In genomic region chr6:75213732-75214131, GRCh38 we compare ENCODE assay signal across 15 cellular contexts. TPM values are rescaled to one million over a fixed set of nuclear protein-coding genes. Genes with fewer than 3 reads are reported as not detected.
DNase-seq lines count a peak whose midpoint lies in the region; ATAC-seq and TF ChIP-seq lines count a peak whose summit lies in the region.
"Had no signal": no experiment of that assay in that cellular context is flagged by ENCODE, and none has a peak within 500 bp of the region (broad histone marks: within the 10 kb centered on the region; RNA-seq: fewer than 3 reads in every experiment).

No MANE protein-coding gene starts in this region.

- ATAC-seq in GM18858 (IDR thresholded peaks at IDR 0.05; ENCODE audit: unreplicated experiment) (peak; percentile 35), HG02981 (IDR thresholded peaks at IDR 0.05; ENCODE audit: unreplicated experiment) (peak; percentile 40)
- ATAC-seq: Right ventricle myocardium inferior had no signal

- H3K27me3 Mint-ChIP-seq in activated CD4-positive, alpha-beta memory T cell treated with anti-CD3 and anti-CD28 coated beads, Interleukin-2, amount 10 ng/mL, durations not matched to agents 7 days and 5 days: peaks cover 23% of the 10 kb centered on the region

- H3K4me3 Mint-ChIP-seq in activated CD4-positive, alpha-beta memory T cell treated with anti-CD3 and anti-CD28 coated beads, Interleukin-2, amount 10 ng/mL, durations not matched to agents 7 days and 5 days: no peak overlapping the region
- H3K4me3 Mint-ChIP-seq: dendritic cell treated with granulocyte-macrophage colony-stimulating factor and Interleukin-4, amounts not matched to agents 40 ng/mL and 50 ng/mL, for 4 days; stimulated activated naive CD8-positive, alpha-beta T cell treated with anti-CD3 and anti-CD28 coated beads, Interleukin-15, Interleukin-2, amounts not matched to agents 100 ng/mL and 50 ng/mL, for 24 hours had no signal

- peaks cover 5% of the 10 kb centered on the region for H3K27me3 ChIP-seq in DOHH2 (ENCODE audit: control insufficient read depth, low read length)

- H3K27ac Mint-ChIP-seq in activated CD4-positive, alpha-beta memory T cell treated with anti-CD3 and anti-CD28 coated beads, Interleukin-2, amount 10 ng/mL, durations not matched to agents 7 days and 5 days: no peak overlapping the region
- H3K27ac Mint-ChIP-seq: dendritic cell treated with granulocyte-macrophage colony-stimulating factor and Interleukin-4, amounts not matched to agents 40 ng/mL and 50 ng/mL, for 4 days; stimulated activated naive CD8-positive, alpha-beta T cell treated with anti-CD3 and anti-CD28 coated beads, Interleukin-15, Interleukin-2, amounts not matched to agents 100 ng/mL and 50 ng/mL, for 24 hours had no signal

- H3K4me2 ChIP-seq in DOHH2 (ENCODE audit: low read length): no peak overlapping the region
- H3K4me2 ChIP-seq: BLaER1 had no signal

- no peaks in the 10 kb centered on the region for H4K20me1 ChIP-seq in DOHH2 (ENCODE audit: control insufficient read depth, insufficient read depth, low read depth, low read length)
- H4K20me1 ChIP-seq: BLaER1 had no signal

- no peak for DNase-seq in astrocyte of the spinal cord (ENCODE audit: low read depth, low spot score)
- no peak for DNase-seq in NCI-H1436 (lab: John Stamatoyannopoulos, UW)
- DNase-seq in activated CD4-positive, alpha-beta memory T cell treated with anti-CD3 and anti-CD28 coated beads, Interleukin-2, amount 10 ng/mL, durations not matched to agents 7 days and 5 days: no peak
- no peak for DNase-seq in hippocampal formation (lab: John Stamatoyannopoulos, UW)
- DNase-seq in NCI-H524 (lab: John Stamatoyannopoulos, UW): no peak
- DNase-seq: NCI-H1417 treated with DMSO at 0.1 percent for 48 hours; NCI-H524 treated with DMSO at 0.1 percent for 48 hours; stimulated activated CD4-positive, alpha-beta T cell treated with anti-CD3 and anti-CD28 coated beads, Interleukin-4, amount 100 ng/mL, for 1 hour had no signal

- POLR2A ChIA-PET in activated CD4-positive, alpha-beta memory T cell treated with anti-CD3 and anti-CD28 coated beads, Interleukin-2, amount 10 ng/mL, durations not matched to agents 7 days and 5 days (lab: Charles Lee): no interaction called here

- H3K4me1 Mint-ChIP-seq in activated CD4-positive, alpha-beta memory T cell treated with anti-CD3 and anti-CD28 coated beads, Interleukin-2, amount 10 ng/mL, durations not matched to agents 7 days and 5 days: peaks cover 5% of the 10 kb centered on the region

- no peaks in the 10 kb centered on the region for H3K9me3 ChIP-seq in DOHH2 (ENCODE audit: control insufficient read depth, insufficient read depth, low read length)
- H3K9me3 ChIP-seq: BLaER1 had no signal

- H3K36me3 ChIP-seq in DOHH2 (ENCODE audit: control insufficient read depth, low read length): no peaks in the 10 kb centered on the region
- H3K36me3 ChIP-seq: BLaER1 had no signal

- no peaks in the 10 kb centered on the region for H3K9me2 ChIP-seq in DOHH2 (replicated peaks; ENCODE audit: control insufficient read depth, low read length)

- no peak overlapping the region for H3K4me3 ChIP-seq in DOHH2 (ENCODE audit: low read length)
- H3K4me3 ChIP-seq in astrocyte of the spinal cord (ENCODE audit: low read depth, low read length): no peak overlapping the region
- H3K4me3 ChIP-seq: BLaER1 had no signal

- H3K36me3 Mint-ChIP-seq in activated CD4-positive, alpha-beta memory T cell treated with anti-CD3 and anti-CD28 coated beads, Interleukin-2, amount 10 ng/mL, durations not matched to agents 7 days and 5 days (ENCODE audit: low read depth): no peaks in the 10 kb centered on the region

- TF ChIP-seq CTCF in DOHH2 (IDR thresholded peaks at IDR 0.05; ENCODE audit: low read depth, low read length, poor library complexity, severe bottlenecking) (peak; percentile 14), astrocyte of the spinal cord (IDR thresholded peaks at IDR 0.05; ENCODE audit: low read depth, low read length) (peak; percentile 3)

- in situ Hi-C loops in astrocyte of the spinal cord (cut with HindIII; ENCODE audit: low sequenced_read_pairs): no loop called here

- H3F3A ChIP-seq in DOHH2 (ENCODE audit: control insufficient read depth, insufficient read depth): no peaks in the 10 kb centered on the region

- H3K9me3 Mint-ChIP-seq in activated CD4-positive, alpha-beta memory T cell treated with anti-CD3 and anti-CD28 coated beads, Interleukin-2, amount 10 ng/mL, durations not matched to agents 7 days and 5 days: no peaks in the 10 kb centered on the region
- H3K9me3 Mint-ChIP-seq: dendritic cell treated with granulocyte-macrophage colony-stimulating factor and Interleukin-4, amounts not matched to agents 40 ng/mL and 50 ng/mL, for 4 days; stimulated activated naive CD8-positive, alpha-beta T cell treated with anti-CD3 and anti-CD28 coated beads, Interleukin-15, Interleukin-2, amounts not matched to agents 100 ng/mL and 50 ng/mL, for 24 hours had no signal

- no peak overlapping the region for H3K27ac ChIP-seq in DOHH2 (ENCODE audit: low read depth, low read length)
- H3K27ac ChIP-seq: BLaER1 had no signal

- H3K4me1 ChIP-seq in DOHH2 (ENCODE audit: control insufficient read depth, low read length): no peaks in the 10 kb centered on the region; the same call in 1 of the 2 replicates

- H3K79me2 ChIP-seq in DOHH2 (ENCODE audit: control insufficient read depth, low read length): no peaks in the 10 kb centered on the region

- CTCF ChIA-PET in activated CD4-positive, alpha-beta memory T cell treated with anti-CD3 and anti-CD28 coated beads, Interleukin-2, amount 10 ng/mL, durations not matched to agents 7 days and 5 days (lab: Charles Lee): interaction anchor here (0.8 to 1.0 kb wide), 2 partner anchors 1358 to 1480 kb away, joined by 3 read pairs; no protein-coding TSS in a partner anchor

RNA-seq across cellular contexts. Expression of gene COL12A1, which starts 7.9 kb away (rescaled TPM):
- total RNA-seq in activated CD4-positive, alpha-beta memory T cell treated with anti-CD3 and anti-CD28 coated beads, Interleukin-2, amount 10 ng/mL, durations not matched to agents 7 days and 5 days: not detected

RNA-seq across cellular contexts. Expression of gene COX7A2, which starts 29.9 kb away (rescaled TPM):
- total RNA-seq in activated CD4-positive, alpha-beta memory T cell treated with anti-CD3 and anti-CD28 coated beads, Interleukin-2, amount 10 ng/mL, durations not matched to agents 7 days and 5 days: 100 to 1,000 TPM; 469 to 471 TPM
